18 cellular contexts compared by ENCODE assay signal in genomic region chr10:74839708-74840107, GRCh38. TPM values are rescaled to one million over a fixed set of nuclear protein-coding genes. Genes with fewer than 3 reads are reported as not detected.
A peak's percentile ranks its signal among the peaks of the same experiment; 100 is the strongest.
DNase-seq lines count a peak whose midpoint lies in the region; ATAC-seq and TF ChIP-seq lines count a peak whose summit lies in the region.
"Had no signal": no experiment of that assay in that cellular context is flagged by ENCODE, and none has a peak within 500 bp of the region (broad histone marks: within the 10 kb centered on the region; RNA-seq: fewer than 3 reads in every experiment).

No MANE protein-coding gene starts in this region.

- TF ChIP-seq EP300 in gastroesophageal sphincter (IDR thresholded peaks at IDR 0.05) (no peak), transverse colon (IDR thresholded peaks at IDR 0.05; ENCODE audit: low read depth) (no peak)

- TF ChIP-seq POLR2A in breast epithelium (IDR thresholded peaks at IDR 0.05) = no peak
- TF ChIP-seq POLR2A in gastroesophageal sphincter (IDR thresholded peaks at IDR 0.05) = no peak
- no peak for TF ChIP-seq POLR2A in transverse colon (IDR thresholded peaks at IDR 0.05)

- no peak overlapping the region for H3K27ac Mint-ChIP-seq in WTC11

- no peak overlapping the region for H3K9ac ChIP-seq in mammary epithelial cell (ENCODE audit: insufficient read depth, low read length)
- H3K9ac ChIP-seq in subcutaneous abdominal adipose tissue (ENCODE audit: low read length in 5 of 5) = no peak overlapping the region

- H3K79me2 ChIP-seq in mammary epithelial cell (ENCODE audit: insufficient read depth, low read length) = peaks cover 36% of the 10 kb centered on the region

- H2AFZ ChIP-seq in mammary epithelial cell (ENCODE audit: low read depth, low read length) = no peak overlapping the region

- peak overlapping the region; percentile 13 to 50 for H3K27ac ChIP-seq in breast epithelium
- H3K27ac ChIP-seq in mammary epithelial cell (ENCODE audit: insufficient read depth, low read depth, low read length) = no peak overlapping the region
- peak overlapping the region; percentile 50 to 68 (median 61) for H3K27ac ChIP-seq in gastroesophageal sphincter
- peak overlapping the region; percentile 0 for H3K27ac ChIP-seq in subcutaneous abdominal adipose tissue (ENCODE audit: low read depth, low read length)
- H3K27ac ChIP-seq in transverse colon = peak overlapping the region in 2 of 4 donors; percentile 14 to 20

- no TSS peak for BruUV-seq in mammary epithelial cell (replicated peaks; lab: Mats Ljungman, UMichigan)

- in situ Hi-C loops in mammary epithelial cell (cut with MboI; ENCODE audit: low sequenced_read_pairs in 2 of 2) (no loop called here), transverse colon (cut with MboI; ENCODE audit: low pct_ligation_motif_present in 1 of 4, low pct_unique_long_range_greater_than_20kb in 1 of 4, low sequenced_read_pairs in 3 of 4) (no loop called here)

- peak; percentile 88 for ATAC-seq in SK-N-SH treated with all-trans-retinoic acid at 6 μM for 48 hours
- peak; percentile 26 for ATAC-seq in gastroesophageal sphincter
- ATAC-seq in WTC11 = no peak
- no peak for ATAC-seq in HG02763 (IDR thresholded peaks at IDR 0.05; ENCODE audit: unreplicated experiment)
- ATAC-seq: Right ventricle myocardium inferior had no signal

- peaks cover 25% of the 10 kb centered on the region for H3K36me3 Mint-ChIP-seq in WTC11

- POLR2A ChIA-PET in WTC11 (lab: Charles Lee) = no interaction called here

- H3K4me1 ChIP-seq in breast epithelium = peaks cover 0 to 13% of the 10 kb centered on the region in 2 donors
- H3K4me1 ChIP-seq in mammary epithelial cell (ENCODE audit: insufficient read depth, low read length) = no peaks in the 10 kb centered on the region
- peaks cover 14 to 100% (median 16%) of the 10 kb centered on the region in 3 donors for H3K4me1 ChIP-seq in gastroesophageal sphincter
- peaks cover 0 to 31% (median 14%) of the 10 kb centered on the region in 5 donors for H3K4me1 ChIP-seq in subcutaneous abdominal adipose tissue (ENCODE audit: control insufficient read depth in 5 of 5, insufficient read depth in 5 of 5, low read length in 5 of 5)
- peaks cover 4 to 50% (median 12%) of the 10 kb centered on the region in 4 donors for H3K4me1 ChIP-seq in transverse colon
- H3K4me1 ChIP-seq: Caco-2 had no signal

- H4K20me1 ChIP-seq in mammary epithelial cell (ENCODE audit: insufficient read depth, low read length) = no peaks in the 10 kb centered on the region

- CTCF ChIA-PET in mammary epithelial cell (lab: Charles Lee; ENCODE audit: low non-redundant PET) = no interaction called here
- CTCF ChIA-PET in WTC11 (lab: Charles Lee) = no interaction called here

- H3K4me1 Mint-ChIP-seq in WTC11 = peaks cover 16% of the 10 kb centered on the region

- no peaks in the 10 kb centered on the region for H3K9me3 ChIP-seq in breast epithelium
- H3K9me3 ChIP-seq in mammary epithelial cell (replicated peaks; ENCODE audit: insufficient read depth, low read length) = no peaks in the 10 kb centered on the region
- no peaks in the 10 kb centered on the region for H3K9me3 ChIP-seq in gastroesophageal sphincter
- no peaks in the 10 kb centered on the region for H3K9me3 ChIP-seq in subcutaneous abdominal adipose tissue (ENCODE audit: control insufficient read depth in 5 of 5, low read length in 5 of 5)
- H3K9me3 ChIP-seq in transverse colon = no peaks in the 10 kb centered on the region
- H3K9me3 ChIP-seq: Caco-2 had no signal

- H3K36me3 ChIP-seq in breast epithelium = no peaks in the 10 kb centered on the region
- peaks cover 3% of the 10 kb centered on the region for H3K36me3 ChIP-seq in mammary epithelial cell (ENCODE audit: insufficient read depth, low read length)
- H3K36me3 ChIP-seq in gastroesophageal sphincter = peaks cover 0 to 17% of the 10 kb centered on the region in 2 donors
- H3K36me3 ChIP-seq in subcutaneous abdominal adipose tissue (ENCODE audit: control insufficient read depth in 5 of 5, insufficient read depth in 5 of 5, low read length in 5 of 5) = peaks cover 0 to 14% (median 7%) of the 10 kb centered on the region in 5 donors
- H3K36me3 ChIP-seq in transverse colon = peaks cover 0 to 17% (median 0%) of the 10 kb centered on the region in 4 donors

- H3K4me3 Mint-ChIP-seq in WTC11 = no peak overlapping the region
- H3K4me3 Mint-ChIP-seq: CD4-positive, alpha-beta T cell had no signal

- dilution Hi-C loops in mammary epithelial cell (cut with HindIII; ENCODE audit: low sequenced_read_pairs) = no loop called here

- H3K9me3 Mint-ChIP-seq in WTC11 = peaks cover 9% of the 10 kb centered on the region
- H3K9me3 Mint-ChIP-seq: CD4-positive, alpha-beta T cell had no signal

- no peaks in the 10 kb centered on the region for H3K27me3 Mint-ChIP-seq in WTC11 (ENCODE audit: low read depth)
- H3K27me3 Mint-ChIP-seq: CD4-positive, alpha-beta T cell had no signal

- H3K4me3 ChIP-seq in breast epithelium (no peak overlapping the region), mammary epithelial cell (replicated peaks in 1 of 3; ENCODE audit: insufficient read depth in 1 of 3, low read depth in 2 of 3, low read length in 3 of 3) (no peak overlapping the region), gastroesophageal sphincter (no peak overlapping the region), subcutaneous abdominal adipose tissue (ENCODE audit: low read depth in 1 of 5, low read length in 5 of 5) (no peak overlapping the region), transverse colon (no peak overlapping the region)

- intact Hi-C loops in breast epithelium (cut with DNase I; ENCODE audit: low total_unique reads) (no loop called here), mammary epithelial cell (cut with micrococcal nuclease) (no loop called here), transverse colon (cut with DNase I; ENCODE audit: low total_unique reads) (no loop called here)

- DNase-seq in breast epithelium (ENCODE audit: low spot score in 2 of 2) = no peak
- no peak for DNase-seq in mammary epithelial cell
- DNase-seq in WTC11 (ENCODE audit: low spot score) = no peak
- DNase-seq in transverse colon = no peak
- DNase-seq: 8988T; Caco-2; CD4-positive, alpha-beta T cell; GDM1; HCEC 1CT; NCI-H1105; NCI-H2081 treated with DMSO at 0.1 percent for 48 hours; NCI-H748 treated with DMSO at 0.1 percent for 48 hours; NK-92 treated with Interleukin-12 subunit alpha and Interleukin-12 subunit beta, amount 100 ng/mL, for 24 hours had no signal

- TF ChIP-seq CTCF in breast epithelium (IDR thresholded peaks at IDR 0.05) = no peak
- no peak for TF ChIP-seq CTCF in mammary epithelial cell (conservative IDR thresholded peaks at IDR 0.05 in 1 of 2, IDR thresholded peaks at IDR 0.05 in 1 of 2; ENCODE audit: extremely low read depth in 1 of 2, insufficient read depth in 1 of 2, low read depth in 1 of 2, low read length in 2 of 2)
- no peak for TF ChIP-seq CTCF in gastroesophageal sphincter (IDR thresholded peaks at IDR 0.05)
- TF ChIP-seq CTCF in WTC11 (IDR thresholded peaks at IDR 0.05) = no peak
- TF ChIP-seq CTCF in transverse colon (IDR thresholded peaks at IDR 0.05) = no peak

- WGBS in mammary epithelial cell (ENCODE audit: low coverage, missing lambda C conversion rate) = 78% methylated on average over 4 of the region's 4 CpGs
- WGBS in gastroesophageal sphincter (ENCODE audit: low coverage in 1 of 2), 2 donors = 17 to 40% methylated on average over 4 of the region's 4 CpGs
- 57 to 69% methylated on average over 4 of the region's 4 CpGs for WGBS in transverse colon (ENCODE audit: low coverage in 1 of 2), 2 donors

- H3K27me3 ChIP-seq in breast epithelium = no peaks in the 10 kb centered on the region
- H3K27me3 ChIP-seq in mammary epithelial cell (ENCODE audit: insufficient read depth, low read length) = no peaks in the 10 kb centered on the region
- H3K27me3 ChIP-seq in gastroesophageal sphincter = no peaks in the 10 kb centered on the region
- H3K27me3 ChIP-seq in subcutaneous abdominal adipose tissue (ENCODE audit: control insufficient read depth in 5 of 5, insufficient read depth in 4 of 5, low read length in 5 of 5) = no peaks in the 10 kb centered on the region
- H3K27me3 ChIP-seq in transverse colon = no peaks in the 10 kb centered on the region

- H3K4me2 ChIP-seq in mammary epithelial cell (ENCODE audit: insufficient read depth, low read depth, low read length) = no peak overlapping the region

TF ChIP-seq in SK-N-SH treated with all-trans-retinoic acid at 6 μM for 48 hours, 23 proteins besides CTCF, POLR2A, EP300 and RAD21 (continues in another document):
- TF ChIP-seq GLIS3 (CRISPR knock-in tag; IDR thresholded peaks at IDR 0.05) (no peak), ZNF70 (CRISPR knock-in tag; IDR thresholded peaks at IDR 0.05) (no peak), TOX (CRISPR knock-in tag; IDR thresholded peaks at IDR 0.05; ENCODE audit: borderline replicate concordance) (no peak), OSR1 (CRISPR knock-in tag; IDR thresholded peaks at IDR 0.05) (no peak), ZNF8 (CRISPR knock-in tag; IDR thresholded peaks at IDR 0.05) (no peak)

TF ChIP-seq in WTC11, 78 proteins besides CTCF, POLR2A, EP300 and RAD21 (continues in another document):
- TF ChIP-seq ZNF281 (CRISPR knock-in tag; IDR thresholded peaks at IDR 0.05) (no peak), JAZF1 (CRISPR knock-in tag; IDR thresholded peaks at IDR 0.05) (no peak), NR3C1 (CRISPR knock-in tag; conservative IDR thresholded peaks at IDR 0.05; ENCODE audit: low read depth) (no peak), GRHL2 (CRISPR knock-in tag; IDR thresholded peaks at IDR 0.05; ENCODE audit: insufficient replicate concordance, severe bottlenecking) (no peak)

RNA-seq across cellular contexts. Expression of gene KAT6B, which starts 13.3 kb away (rescaled TPM):
- total RNA-seq in breast epithelium (10 to 100 TPM; 46.2 to 90.3 (median 55.7) TPM), mammary epithelial cell (10 to 100 TPM; 12.1 to 22.2 TPM), gastroesophageal sphincter (100 to 1,000 TPM in 1 of 4 donors, 10 to 100 TPM in 3; 35.8 to 107 (median 82.9) TPM), WTC11 (2021) (18.5 to 24.2 TPM (median 19.8 TPM) in 3 replicates), transverse colon (10 to 100 TPM; 27.3 to 67.0 (median 54.9) TPM)
- polyA plus RNA-seq in mammary epithelial cell = 1.4 TPM
- 27.6 TPM for polyA minus RNA-seq in mammary epithelial cell

Comparison
In these comparisons a context has a peak if more than half of its experiments do, and no peak if none do; other contexts are left out.
1. ATAC-seq: peak in SK-N-SH treated with all-trans-retinoic acid at 6 μM for 48 hours (single experiment) and gastroesophageal sphincter (single experiment); none in WTC11 (single experiment) and HG02763 (single experiment).